19 cellular contexts compared by ENCODE assay signal in the genomic region with DNA sequence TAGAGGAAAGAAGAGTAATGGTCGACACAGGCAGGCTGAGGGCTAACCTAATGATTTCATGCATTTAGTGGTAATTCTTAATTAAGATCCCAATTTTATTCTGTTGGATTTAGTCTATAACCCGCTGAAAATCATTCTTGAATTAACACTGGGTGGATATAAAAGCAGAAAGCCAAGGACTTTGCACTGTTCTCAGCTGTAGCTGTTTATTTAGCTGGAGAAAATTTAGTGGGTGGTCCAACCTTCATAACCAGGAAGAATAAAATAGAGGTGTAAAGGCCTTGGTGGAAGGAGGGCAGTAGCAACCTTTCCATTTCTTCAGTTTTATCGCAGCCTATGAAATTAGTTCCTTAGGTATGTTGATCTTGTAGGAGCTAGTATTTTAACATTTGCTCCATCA.
A peak's percentile ranks its signal among the peaks of the same experiment; 100 is the strongest.
DNase-seq lines count a peak whose midpoint lies in the region; ATAC-seq and TF ChIP-seq lines count a peak whose summit lies in the region.
"Had no signal": no experiment of that assay in that cellular context is flagged by ENCODE, and none has a peak within 500 bp of the region (broad histone marks: within the 10 kb centered on the region; RNA-seq: fewer than 3 reads in every experiment).

No MANE protein-coding gene starts in this region.

- DNase-seq in hepatocyte (ENCODE audit: low spot score) (no peak), gastrocnemius medialis (no peak), NCI-H1105 (lab: John Stamatoyannopoulos, UW) (no peak)
- DNase-seq in activated CD4-positive, alpha-beta memory T cell treated with anti-CD3 and anti-CD28 coated beads, Interleukin-2, amount 10 ng/mL, durations not matched to agents 7 days and 5 days = no peak
- DNase-seq: BE2C; C1 segment of cervical spinal cord; CD8-positive, alpha-beta memory T cell; COR-L47; DMS 273 treated with DMSO at 0.1 percent for 48 hours; DND-41; EL; GOT3; H7; HFFc6 had no signal

- H3K36me3 Mint-ChIP-seq in activated CD4-positive, alpha-beta memory T cell treated with anti-CD3 and anti-CD28 coated beads, Interleukin-2, amount 10 ng/mL, durations not matched to agents 7 days and 5 days (ENCODE audit: low read depth) = no peaks in the 10 kb centered on the region
- H3K36me3 Mint-ChIP-seq: CD4-positive, CD25-positive, alpha-beta regulatory T cell; CD8-positive, alpha-beta memory T cell; IgD-negative memory B cell had no signal

- H2AFZ ChIP-seq in hepatocyte = no peak overlapping the region

- H3K4me3 ChIP-seq in hepatocyte (no peak overlapping the region), liver (ENCODE audit: low read depth in 1 of 3, low read length in 3 of 3) (no peak overlapping the region), gastrocnemius medialis (no peak overlapping the region)
- H3K4me3 ChIP-seq: GM12878 had no signal

- in situ Hi-C loops in gastrocnemius medialis (cut with MboI; ENCODE audit: low sequenced_read_pairs in 4 of 4) = loop anchor here in 1 of 4 donors (10.0 kb wide), 1 partner anchor 69 kb away; no protein-coding TSS in a partner anchor

- H3K4me2 ChIP-seq in hepatocyte = peak overlapping the region; percentile 5

- H3K9me3 Mint-ChIP-seq in activated CD4-positive, alpha-beta memory T cell treated with anti-CD3 and anti-CD28 coated beads, Interleukin-2, amount 10 ng/mL, durations not matched to agents 7 days and 5 days = no peaks in the 10 kb centered on the region
- H3K9me3 Mint-ChIP-seq: CD4-positive, CD25-positive, alpha-beta regulatory T cell; CD8-positive, alpha-beta memory T cell; HFFc6; IgD-negative memory B cell had no signal

- 95% methylated on average over 3 of the region's 3 CpGs for WGBS in hepatocyte (ENCODE audit: low lambda C conversion rate, missing lambda C conversion rate)
- 45% methylated on average over 3 of the region's 3 CpGs for WGBS in liver

- H3K9me3 ChIP-seq in hepatocyte (ENCODE audit: low read depth) = no peaks in the 10 kb centered on the region
- no peaks in the 10 kb centered on the region for H3K9me3 ChIP-seq in liver (ENCODE audit: control insufficient read depth in 4 of 4, low read length in 3 of 4)
- H3K9me3 ChIP-seq in gastrocnemius medialis = no peaks in the 10 kb centered on the region
- H3K9me3 ChIP-seq: BE2C had no signal

- H3K27me3 Mint-ChIP-seq in activated CD4-positive, alpha-beta memory T cell treated with anti-CD3 and anti-CD28 coated beads, Interleukin-2, amount 10 ng/mL, durations not matched to agents 7 days and 5 days = peaks cover 10% of the 10 kb centered on the region
- H3K27me3 Mint-ChIP-seq: CD4-positive, CD25-positive, alpha-beta regulatory T cell had no signal

- H3K36me3 ChIP-seq in hepatocyte (replicated peaks; ENCODE audit: insufficient read depth, low read depth) = no peaks in the 10 kb centered on the region
- H3K36me3 ChIP-seq in liver (ENCODE audit: control insufficient read depth in 4 of 4, insufficient read depth in 3 of 4, low read depth in 1 of 4, low read length in 3 of 4) = no peaks in the 10 kb centered on the region
- no peaks in the 10 kb centered on the region for H3K36me3 ChIP-seq in gastrocnemius medialis
- H3K36me3 ChIP-seq: BE2C had no signal

- peak overlapping the region in 1 of 2 donors; percentile 52 for H3K9ac ChIP-seq in liver (ENCODE audit: low read depth in 1 of 2, low read length in 2 of 2)

- no peak for TF ChIP-seq RAD21 in liver (IDR thresholded peaks at IDR 0.05)

- intact Hi-C loops in gastrocnemius medialis (cut with DNase I; ENCODE audit: low total_unique reads) = loop anchor here (2.0 to 5.0 kb wide), 2 partner anchors 69 to 142 kb away; no protein-coding TSS in a partner anchor

- peaks cover 21% of the 10 kb centered on the region for H3K79me2 ChIP-seq in hepatocyte

- H3K4me3 Mint-ChIP-seq in activated CD4-positive, alpha-beta memory T cell treated with anti-CD3 and anti-CD28 coated beads, Interleukin-2, amount 10 ng/mL, durations not matched to agents 7 days and 5 days = no peak overlapping the region
- H3K4me3 Mint-ChIP-seq: CD4-positive, CD25-positive, alpha-beta regulatory T cell; CD8-positive, alpha-beta memory T cell; HFFc6; IgD-negative memory B cell had no signal

- H3K27ac Mint-ChIP-seq in activated CD4-positive, alpha-beta memory T cell treated with anti-CD3 and anti-CD28 coated beads, Interleukin-2, amount 10 ng/mL, durations not matched to agents 7 days and 5 days = no peak overlapping the region
- H3K27ac Mint-ChIP-seq: CD4-positive, CD25-positive, alpha-beta regulatory T cell; CD8-positive, alpha-beta memory T cell; HFFc6; IgD-negative memory B cell had no signal

- POLR2A ChIA-PET in activated CD4-positive, alpha-beta memory T cell treated with anti-CD3 and anti-CD28 coated beads, Interleukin-2, amount 10 ng/mL, durations not matched to agents 7 days and 5 days (lab: Charles Lee) = no interaction called here

- H3K27ac ChIP-seq in hepatocyte (peak overlapping the region; percentile 70), liver (ENCODE audit: low read depth in 1 of 2, low read length in 2 of 2) (peak overlapping the region; percentile 85 to 90), gastrocnemius medialis (peak overlapping the region; percentile 83 to 91 (median 84))

- H3K27me3 ChIP-seq in hepatocyte (no peaks in the 10 kb centered on the region), liver (ENCODE audit: control insufficient read depth in 4 of 4, insufficient read depth in 4 of 4, low read length in 3 of 4) (no peaks in the 10 kb centered on the region), gastrocnemius medialis (no peaks in the 10 kb centered on the region)
- H3K27me3 ChIP-seq: BE2C had no signal

- no peak for TF ChIP-seq POLR2A in gastrocnemius medialis (IDR thresholded peaks at IDR 0.05)

- H3K4me1 Mint-ChIP-seq in activated CD4-positive, alpha-beta memory T cell treated with anti-CD3 and anti-CD28 coated beads, Interleukin-2, amount 10 ng/mL, durations not matched to agents 7 days and 5 days = no peaks in the 10 kb centered on the region
- H3K4me1 Mint-ChIP-seq: CD4-positive, CD25-positive, alpha-beta regulatory T cell; CD8-positive, alpha-beta memory T cell had no signal

- H4K20me1 ChIP-seq in hepatocyte (ENCODE audit: insufficient read depth, poor library complexity, severe bottlenecking) = no peaks in the 10 kb centered on the region

- H3K4me1 ChIP-seq in hepatocyte (ENCODE audit: insufficient read depth) (peaks cover 35% of the 10 kb centered on the region), liver (ENCODE audit: control insufficient read depth in 4 of 4, insufficient read depth in 4 of 4, low read length in 3 of 4) (peaks cover 6 to 42% (median 32%) of the 10 kb centered on the region in 4 donors), gastrocnemius medialis (peaks cover 72 to 73% of the 10 kb centered on the region in 2 donors)
- H3K4me1 ChIP-seq: BE2C had no signal

- TF ChIP-seq CTCF in hepatocyte (IDR thresholded peaks at IDR 0.05; ENCODE audit: poor library complexity) (no peak), liver (IDR thresholded peaks at IDR 0.05; ENCODE audit: low read depth, low read length, missing input control) (no peak), gastrocnemius medialis (IDR thresholded peaks at IDR 0.05 in 4 of 5, conservative IDR thresholded peaks at IDR 0.05 in 1 of 5) (no peak)

- H3K9me2 ChIP-seq in hepatocyte (replicated peaks; ENCODE audit: insufficient read depth) = no peaks in the 10 kb centered on the region

- CTCF ChIA-PET in activated CD4-positive, alpha-beta memory T cell treated with anti-CD3 and anti-CD28 coated beads, Interleukin-2, amount 10 ng/mL, durations not matched to agents 7 days and 5 days (lab: Charles Lee) = interaction anchor here (1.2 to 1.5 kb wide), 2 partner anchors 92 to 252 kb away, joined by 3 to 6 read pairs; partner anchors contain the start of gene GHR

- ATAC-seq in gastrocnemius medialis (no peak), GM19328 (IDR thresholded peaks at IDR 0.05; ENCODE audit: unreplicated experiment) (no peak)

TF ChIP-seq in liver, 16 proteins besides CTCF, POLR2A, EP300 and RAD21:
- TF ChIP-seq HNF4A (conservative IDR thresholded peaks at IDR 0.05) (peak; percentile 75 to 78), FOXA1 (IDR thresholded peaks at IDR 0.05) (peak; percentile 22), FOXA2 (IDR thresholded peaks at IDR 0.05) (peak; percentile 55), HNF4G (IDR thresholded peaks at IDR 0.05) (peak; percentile 30), YY1 (IDR thresholded peaks at IDR 0.05) (no peak), SP1 (IDR thresholded peaks at IDR 0.05) (peak; percentile 61), RXRA (IDR thresholded peaks at IDR 0.05) (peak in 1 of 2 donors; percentile 13), GABPA (IDR thresholded peaks at IDR 0.05 in 1 of 2, conservative IDR thresholded peaks at IDR 0.05 in 1 of 2) (no peak)
- TF ChIP-seq, protein P1, sequence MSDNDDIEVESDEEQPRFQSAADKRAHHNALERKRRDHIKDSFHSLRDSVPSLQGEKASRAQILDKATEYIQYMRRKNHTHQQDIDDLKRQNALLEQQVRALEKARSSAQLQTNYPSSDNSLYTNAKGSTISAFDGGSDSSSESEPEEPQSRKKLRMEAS (IDR thresholded peaks at IDR 0.05) = no peak
